Comparison of ENCODE assay signal across 12 cellular contexts in genomic region chr16:73066927-73067670, GRCh38. TPM values are rescaled to one million over a fixed set of nuclear protein-coding genes. Genes with fewer than 3 reads are reported as not detected.
A peak's percentile ranks its signal among the peaks of the same experiment; 100 is the strongest.
DNase-seq lines count a peak whose midpoint lies in the region; ATAC-seq, FAIRE-seq and TF ChIP-seq lines count a peak whose summit lies in the region.
"Had no signal": no experiment of that assay in that cellular context is flagged by ENCODE, and none has a peak within 500 bp of the region (broad histone marks: within the 10 kb centered on the region; RNA-seq: fewer than 3 reads in every experiment).

No MANE protein-coding gene starts in this region.

- H3K4me3 Mint-ChIP-seq in CD14-positive monocyte (peak overlapping the region in 1 of 2 donors; percentile 42), brain (peak overlapping the region in 4 of 5 experiments; percentile 31 to 67 (median 42))
- H3K4me3 Mint-ChIP-seq: activated naive CD8-positive, alpha-beta T cell treated with anti-CD3 and anti-CD28 coated beads, Interleukin-2, amount 10 ng/mL, durations not matched to agents 7 days and 5 days had no signal

- H3K27me3 Mint-ChIP-seq in CD14-positive monocyte (ENCODE audit: low read depth in 3 of 3) (peaks cover 50 to 72% (median 54%) of the 10 kb centered on the region in 3 donors), brain (peaks cover 81% of the 10 kb centered on the region)

- H3K4me1 Mint-ChIP-seq in CD14-positive monocyte (peaks cover 94% of the 10 kb centered on the region), brain (peaks cover 94% of the 10 kb centered on the region)

- H3K9me3 ChIP-seq in iPS-20b (ENCODE audit: insufficient read depth, low read depth, low read length), result no peaks in the 10 kb centered on the region; the same call in 1 of the 2 replicates
- no peaks in the 10 kb centered on the region for H3K9me3 ChIP-seq in spleen

- no peak overlapping the region for H3K9ac ChIP-seq in iPS-20b (ENCODE audit: low read depth, low read length)
- no peak overlapping the region for H3K9ac ChIP-seq in rectal smooth muscle tissue (ENCODE audit: low read length)

- intact Hi-C loops in CD14-positive monocyte (cut with micrococcal nuclease) (loop anchor here in 1 of 2 donors (10.0 kb wide), 1 partner anchor 892 kb away; the partner anchor contains the start of gene PMFBP1), spleen (cut with DNase I; ENCODE audit: low total_unique reads) (loop anchor here (10.0 kb wide), 1 partner anchor 108 kb away; no protein-coding TSS in a partner anchor)

- H3K4me1 ChIP-seq in iPS-20b (ENCODE audit: insufficient read depth, low read length), result peaks cover 21% of the 10 kb centered on the region
- peaks cover 28% of the 10 kb centered on the region for H3K4me1 ChIP-seq in rectal smooth muscle tissue (ENCODE audit: control insufficient read depth, insufficient read depth, low read length)
- peaks cover 10 to 91% (median 62%) of the 10 kb centered on the region in 6 donors for H3K4me1 ChIP-seq in spleen
- peaks cover 23% of the 10 kb centered on the region for H3K4me1 ChIP-seq in foreskin keratinocyte

- DNase-seq in CD14-positive monocyte (ENCODE audit: low spot score) (no peak), spleen (no peak), foreskin keratinocyte (no peak), GM12892 (ENCODE audit: insufficient read length) (no peak)
- DNase-seq: activated naive CD8-positive, alpha-beta T cell treated with anti-CD3 and anti-CD28 coated beads, Interleukin-2, amount 10 ng/mL, durations not matched to agents 7 days and 5 days; NCI-H1092; OCI-M1 had no signal

- ATAC-seq in foreskin keratinocyte (no peak), HG02870 (IDR thresholded peaks at IDR 0.05; ENCODE audit: unreplicated experiment) (no peak)

- TF ChIP-seq POLR2A in spleen (IDR thresholded peaks at IDR 0.05), result no peak
- TF ChIP-seq POLR2A in GM12892 (IDR thresholded peaks at IDR 0.05; ENCODE audit: low read depth, low read length), result no peak

- H3K27ac Mint-ChIP-seq in CD14-positive monocyte, result peak overlapping the region in 4 of 7 donors; percentile 99 to 100 (median 100)
- H3K27ac Mint-ChIP-seq in brain, result peak overlapping the region in 2 of 5 experiments; percentile 40 to 88
- H3K27ac Mint-ChIP-seq: activated naive CD8-positive, alpha-beta T cell treated with anti-CD3 and anti-CD28 coated beads, Interleukin-2, amount 10 ng/mL, durations not matched to agents 7 days and 5 days had no signal

- FAIRE-seq in GM12892 (lab: Jason Lieb, UNC), result no peak

- H3K27ac ChIP-seq in iPS-20b (ENCODE audit: low read length) (no peak overlapping the region), rectal smooth muscle tissue (ENCODE audit: low read depth, low read length) (peak overlapping the region; percentile 90), spleen (peak overlapping the region in 1 of 8 donors; percentile 31), foreskin keratinocyte (no peak overlapping the region)
- H3K27ac ChIP-seq: VCaP had no signal

- peaks cover 9 to 19% of the 10 kb centered on the region in 2 donors for H3K36me3 Mint-ChIP-seq in CD14-positive monocyte
- H3K36me3 Mint-ChIP-seq in brain, result no peaks in the 10 kb centered on the region
- H3K36me3 Mint-ChIP-seq: activated naive CD8-positive, alpha-beta T cell treated with anti-CD3 and anti-CD28 coated beads, Interleukin-2, amount 10 ng/mL, durations not matched to agents 7 days and 5 days had no signal

- H3K27me3 ChIP-seq in iPS-20b (ENCODE audit: insufficient read depth, low read length) (peaks cover 92% of the 10 kb centered on the region), rectal smooth muscle tissue (ENCODE audit: control insufficient read depth, insufficient read depth, low read length) (peaks cover 6% of the 10 kb centered on the region), spleen (replicated peaks in 1 of 7) (peaks cover 9 to 94% (median 61%) of the 10 kb centered on the region in 7 donors), foreskin keratinocyte (no peaks in the 10 kb centered on the region)

- TF ChIP-seq CTCF in CD14-positive monocyte (IDR thresholded peaks at IDR 0.05), result no peak
- TF ChIP-seq CTCF in brain (conservative IDR thresholded peaks at IDR 0.05), result no peak
- TF ChIP-seq CTCF in spleen (IDR thresholded peaks at IDR 0.05 in 8 of 11, conservative IDR thresholded peaks at IDR 0.05 in 3 of 11), result no peak
- TF ChIP-seq CTCF in foreskin keratinocyte (conservative IDR thresholded peaks at IDR 0.05), result no peak

- H3K4me3 ChIP-seq in iPS-20b (ENCODE audit: low read length) (peak overlapping the region; percentile 41; the same call in 1 of the 2 replicates), rectal smooth muscle tissue (ENCODE audit: low read length) (peak overlapping the region; percentile 45), spleen (peak overlapping the region in 2 of 8 donors; percentile 13 to 54)

- 46 to 69% (median 57%) methylated on average over 18 to 24 of the region's 24 CpGs for WGBS in spleen, 5 donors

- H3K9me3 Mint-ChIP-seq in CD14-positive monocyte (peaks cover 0 to 16% (median 14%) of the 10 kb centered on the region in 7 donors), brain (peaks cover 0 to 5% (median 0%) of the 10 kb centered on the region in 5 experiments)
- H3K9me3 Mint-ChIP-seq: activated naive CD8-positive, alpha-beta T cell treated with anti-CD3 and anti-CD28 coated beads, Interleukin-2, amount 10 ng/mL, durations not matched to agents 7 days and 5 days had no signal

- H3K36me3 ChIP-seq in iPS-20b (ENCODE audit: insufficient read depth, low read depth, low read length) (no peaks in the 10 kb centered on the region), rectal smooth muscle tissue (ENCODE audit: control insufficient read depth, insufficient read depth, low read length) (no peaks in the 10 kb centered on the region), spleen (no peaks in the 10 kb centered on the region)

RNA-seq across cellular contexts. Expression of gene ZFHX3, which starts 19.2 kb away (rescaled TPM):
- polyA plus RNA-seq in CD14-positive monocyte (under 1 TPM; 0.42 to 0.43 TPM), brain (ENCODE audit: insufficient read depth, low read depth, low replicate concordance) (7.6 TPM), spleen (1 to 10 TPM in 1 of 3 donors, under 1 TPM in 2; 0.47 to 1.5 (median 0.52) TPM), foreskin keratinocyte (1.1 and 1.2 TPM in 2 replicates)
- total RNA-seq in spleen (10 to 100 TPM in 6 of 7 donors, 1 to 10 TPM in 1; 9.1 to 18.5 (median 12.5) TPM), foreskin keratinocyte (5.9 and 8.9 TPM in 2 replicates)
- polyA plus RNA-seq in GM12892 (2012; ENCODE audit: missing spikeins), result 4.2 TPM
